ENCODE assay signal across 13 cellular contexts in genomic region chr10:785539-786214, GRCh38.
DNase-seq lines count a peak whose midpoint lies in the region; ATAC-seq and TF ChIP-seq lines count a peak whose summit lies in the region.
"Had no signal": no experiment of that assay in that cellular context is flagged by ENCODE, and none has a peak within 500 bp of the region (broad histone marks: within the 10 kb centered on the region; RNA-seq: fewer than 3 reads in every experiment).

No MANE protein-coding gene starts in this region.

- no peaks in the 10 kb centered on the region for H3K9me3 ChIP-seq in right atrium auricular region
- H3K9me3 ChIP-seq in left ventricle myocardium inferior (replicated peaks): no peaks in the 10 kb centered on the region
- no peaks in the 10 kb centered on the region for H3K9me3 ChIP-seq in SJCRH30 (replicated peaks)
- H3K9me3 ChIP-seq in mesenchymal stem cell (ENCODE audit: control insufficient read depth, low read length): no peaks in the 10 kb centered on the region
- no peaks in the 10 kb centered on the region for H3K9me3 ChIP-seq in upper lobe of right lung
- H3K9me3 ChIP-seq: gastroesophageal sphincter had no signal

- H2BK120ac ChIP-seq in mesenchymal stem cell (ENCODE audit: low read depth, low read length): no peak overlapping the region

- H3K27ac ChIP-seq in right atrium auricular region: no peak overlapping the region
- H3K27ac ChIP-seq in left ventricle myocardium inferior (replicated peaks): no peak overlapping the region
- H3K27ac ChIP-seq in SJCRH30: peak overlapping the region; percentile 52; the same call in 1 of the 2 replicates
- no peak overlapping the region for H3K27ac ChIP-seq in mesenchymal stem cell (ENCODE audit: low read length, poor library complexity, severe bottlenecking)
- no peak overlapping the region for H3K27ac ChIP-seq in upper lobe of right lung

- H2AFZ ChIP-seq in mesenchymal stem cell (ENCODE audit: low read depth, low read length): no peak overlapping the region

- peak overlapping the region in 1 of 2 experiments; percentile 43 for H3K23ac ChIP-seq in mesenchymal stem cell (ENCODE audit: low read length in 2 of 2)

- H2BK5ac ChIP-seq in mesenchymal stem cell (ENCODE audit: low read depth, low read length, poor library complexity, severe bottlenecking): no peak overlapping the region

- H3K4me3 ChIP-seq in right atrium auricular region (no peak overlapping the region), left ventricle myocardium inferior (no peak overlapping the region), SJCRH30 (peak overlapping the region; percentile 60), mesenchymal stem cell (ENCODE audit: insufficient read depth in 1 of 2, low read depth in 1 of 2, low read length in 2 of 2) (no peak overlapping the region), upper lobe of right lung (no peak overlapping the region)

- DNase-seq in right atrium auricular region (ENCODE audit: low spot score) (peak; percentile 47), left ventricle myocardium inferior (no peak), SJCRH30 (peak in 1 of 2 experiments; percentile 35), mesenchymal stem cell (no peak), midbrain (lab: John Stamatoyannopoulos, UW) (no peak), upper lobe of right lung (no peak), RKO (ENCODE audit: low spot score) (no peak)
- DNase-seq: activated CD4-positive, alpha-beta T cell treated with anti-CD3 and anti-CD28 coated beads for 4 hours; activated T-cell treated with anti-CD3 and anti-CD28 coated beads, Interleukin-2, amount 50 U/mL, for 72 hours; DMS 273 treated with DMSO at 0.1 percent for 48 hours; stimulated activated CD4-positive, alpha-beta T cell treated with anti-CD3 and anti-CD28 coated beads, Interleukin-2, amount 100 ng/mL, for 24 hours had no signal

- H4K8ac ChIP-seq in mesenchymal stem cell (ENCODE audit: low read length): no peak overlapping the region

- peak overlapping the region in 1 of 2 experiments; percentile 82 for H2BK12ac ChIP-seq in mesenchymal stem cell (ENCODE audit: low read length in 2 of 2)

- peak overlapping the region in 1 of 2 experiments; percentile 44 for H3K4ac ChIP-seq in mesenchymal stem cell (ENCODE audit: low read depth in 1 of 2, low read length in 2 of 2)

- no peaks in the 10 kb centered on the region for H3K79me1 ChIP-seq in mesenchymal stem cell (replicated peaks; ENCODE audit: low read length, poor library complexity, severe bottlenecking)

- 94% methylated on average over 25 of the region's 25 CpGs for WGBS in mesenchymal stem cell

- no peak for TF ChIP-seq CTCF in right atrium auricular region (IDR thresholded peaks at IDR 0.05)
- no peak for TF ChIP-seq CTCF in left ventricle myocardium inferior (IDR thresholded peaks at IDR 0.05; ENCODE audit: borderline replicate concordance)
- TF ChIP-seq CTCF in upper lobe of right lung (IDR thresholded peaks at IDR 0.05): no peak

- no peak overlapping the region for H3K4me2 ChIP-seq in mesenchymal stem cell (ENCODE audit: low read length, poor library complexity, severe bottlenecking)

- intact Hi-C loops in left ventricle myocardium inferior (cut with micrococcal nuclease) (no loop called here), upper lobe of right lung (cut with DNase I) (no loop called here)

- H3K4me1 ChIP-seq in right atrium auricular region (peaks cover 0 to 30% of the 10 kb centered on the region in 2 donors), left ventricle myocardium inferior (peaks cover 27% of the 10 kb centered on the region), SJCRH30 (peaks cover 2% of the 10 kb centered on the region; the same call in 1 of the 2 replicates), mesenchymal stem cell (ENCODE audit: control insufficient read depth, insufficient read depth, low read depth, low read length) (peaks cover 38% of the 10 kb centered on the region), upper lobe of right lung (peaks cover 5% of the 10 kb centered on the region)

- H4K91ac ChIP-seq in mesenchymal stem cell (ENCODE audit: low read length): peak overlapping the region; percentile 55

- H2BK15ac ChIP-seq in mesenchymal stem cell (ENCODE audit: low read depth, poor library complexity, severe bottlenecking): peak overlapping the region; percentile 30

- H3K36me3 ChIP-seq in right atrium auricular region: no peaks in the 10 kb centered on the region
- H3K36me3 ChIP-seq in left ventricle myocardium inferior: no peaks in the 10 kb centered on the region
- H3K36me3 ChIP-seq in SJCRH30: no peaks in the 10 kb centered on the region
- no peaks in the 10 kb centered on the region for H3K36me3 ChIP-seq in mesenchymal stem cell (ENCODE audit: control insufficient read depth in 1 of 2, insufficient read depth in 2 of 2, low read depth in 1 of 2, low read length in 2 of 2)
- no peaks in the 10 kb centered on the region for H3K36me3 ChIP-seq in upper lobe of right lung
- H3K36me3 ChIP-seq: gastroesophageal sphincter had no signal

- H3K18ac ChIP-seq in mesenchymal stem cell (ENCODE audit: low read depth in 1 of 2, low read length in 2 of 2): no peak overlapping the region

- H3K9ac ChIP-seq in mesenchymal stem cell (ENCODE audit: low read length): no peak overlapping the region

- H3K14ac ChIP-seq in mesenchymal stem cell (ENCODE audit: low read length in 2 of 2): peak overlapping the region in 1 of 2 experiments; percentile 81

- H3K27me3 ChIP-seq in right atrium auricular region (no peaks in the 10 kb centered on the region), left ventricle myocardium inferior (ENCODE audit: low read depth) (peaks cover 47% of the 10 kb centered on the region), SJCRH30 (no peaks in the 10 kb centered on the region), mesenchymal stem cell (ENCODE audit: control insufficient read depth in 1 of 2, insufficient read depth in 1 of 2, low read length in 2 of 2) (peaks cover 4 to 25% of the 10 kb centered on the region in 2 experiments), upper lobe of right lung (peaks cover 20% of the 10 kb centered on the region)
- H3K27me3 ChIP-seq: gastroesophageal sphincter had no signal

- ATAC-seq in upper lobe of right lung (no peak), HG03378 (IDR thresholded peaks at IDR 0.05; ENCODE audit: unreplicated experiment) (no peak)

- H2AK5ac ChIP-seq in mesenchymal stem cell (ENCODE audit: low read length, severe bottlenecking): peak overlapping the region; percentile 16
